Comparison of ENCODE assay signal across 25 cellular contexts in the genomic region with DNA sequence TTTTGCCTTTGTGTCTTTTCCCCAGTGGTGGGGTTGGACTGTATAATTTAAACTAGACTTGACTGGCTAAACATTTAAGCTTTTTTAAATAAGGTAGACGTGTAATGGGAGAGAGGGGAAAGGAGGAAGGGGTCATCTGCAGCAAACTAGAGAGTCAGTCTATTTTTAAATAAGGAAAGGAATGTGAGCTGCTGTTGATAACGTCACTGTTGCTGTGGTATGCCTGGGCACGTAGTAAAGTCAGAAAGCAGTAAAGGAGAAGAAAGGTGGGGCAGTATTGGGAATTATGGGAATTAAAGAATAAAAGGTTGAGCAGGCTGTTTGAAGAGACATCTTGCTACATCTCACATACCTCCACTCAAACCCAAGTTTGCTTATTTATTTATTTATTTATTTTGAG.
"Had no signal": no experiment of that assay in that cellular context is flagged by ENCODE, and none has a peak within 500 bp of the region (broad histone marks: within the 10 kb centered on the region; RNA-seq: fewer than 3 reads in every experiment).

No MANE protein-coding gene starts in this region.

- DNase-seq: activated CD4-positive, alpha-beta T cell treated with anti-CD3 and anti-CD28 coated beads, Interleukin-2, amount 10 ng/mL, durations not matched to agents 7 days and 5 days; activated CD4-positive, CD25-positive, alpha-beta regulatory T cell treated with anti-CD3 and anti-CD28 coated beads, Interleukin-2, amount 50 U/mL, for 72 hours; activated CD8-positive, alpha-beta T cell treated with anti-CD3 and anti-CD28 coated beads, Interleukin-2, amount 10 ng/mL, durations not matched to agents 7 days and 5 days; activated gamma-delta T cell treated with Interleukin-2 at 50 U/mL for 16 hours; adrenal gland; central memory CD4-positive, alpha-beta T cell; dermis blood vessel endothelial cell; effector memory CD4-positive, alpha-beta T cell; glutamatergic neuron; left colon; midbrain; natural killer cell; stimulated activated CD4-positive, alpha-beta T cell treated with anti-CD3 and anti-CD28 coated beads, Interleukin-4, amount 100 ng/mL, for 4 hours; stimulated activated naive CD8-positive, alpha-beta T cell treated with anti-CD3 and anti-CD28 coated beads, Interleukin-15, Interleukin-2, amounts not matched to agents 100 U/mL and 50 U/mL, for 24 hours; T-helper 2 cell; tibial artery had no signal

- H3K27me3 ChIP-seq: adrenal gland, esophagus muscularis mucosa, tibial artery had no signal

- H3K9me3 Mint-ChIP-seq: activated CD4-positive, alpha-beta T cell treated with anti-CD3 and anti-CD28 coated beads, Interleukin-2, amount 10 ng/mL, durations not matched to agents 7 days and 5 days; natural killer cell had no signal

- H3K4me3 ChIP-seq: adrenal gland, esophagus muscularis mucosa, lung, prostate gland, SK-N-MC, tibial artery had no signal

- H3K4me1 Mint-ChIP-seq: activated CD4-positive, alpha-beta T cell treated with anti-CD3 and anti-CD28 coated beads, Interleukin-2, amount 10 ng/mL, durations not matched to agents 7 days and 5 days; natural killer cell had no signal

- ATAC-seq: activated CD8-positive, alpha-beta T cell treated with anti-CD3 and anti-CD28 coated beads, Interleukin-2, amount 10 ng/mL, durations not matched to agents 7 days and 5 days; left colon; natural killer cell; stimulated activated naive CD8-positive, alpha-beta T cell treated with anti-CD3 and anti-CD28 coated beads, Interleukin-15, Interleukin-2, amounts not matched to agents 100 U/mL and 50 U/mL, for 24 hours had no signal

- H3K27ac Mint-ChIP-seq: activated CD4-positive, alpha-beta T cell treated with anti-CD3 and anti-CD28 coated beads, Interleukin-2, amount 10 ng/mL, durations not matched to agents 7 days and 5 days; activated CD8-positive, alpha-beta T cell treated with anti-CD3 and anti-CD28 coated beads, Interleukin-2, amount 10 ng/mL, durations not matched to agents 7 days and 5 days; activated naive CD8-positive, alpha-beta T cell; natural killer cell had no signal

- H3K36me3 ChIP-seq: adrenal gland, esophagus muscularis mucosa, prostate gland, tibial artery had no signal

- H3K27ac ChIP-seq: adrenal gland, esophagus muscularis mucosa, prostate gland, SK-N-MC, tibial artery, VCaP had no signal

- H3K27me3 Mint-ChIP-seq: activated CD4-positive, alpha-beta T cell treated with anti-CD3 and anti-CD28 coated beads, Interleukin-2, amount 10 ng/mL, durations not matched to agents 7 days and 5 days had no signal

- H3K36me3 Mint-ChIP-seq: activated naive CD8-positive, alpha-beta T cell; natural killer cell had no signal

- H3K4me3 Mint-ChIP-seq: activated CD4-positive, alpha-beta T cell treated with anti-CD3 and anti-CD28 coated beads, Interleukin-2, amount 10 ng/mL, durations not matched to agents 7 days and 5 days; activated CD8-positive, alpha-beta T cell treated with anti-CD3 and anti-CD28 coated beads, Interleukin-2, amount 10 ng/mL, durations not matched to agents 7 days and 5 days; activated naive CD8-positive, alpha-beta T cell; natural killer cell had no signal

- FAIRE-seq: endothelial cell of umbilical vein, frontal cortex, islet of Langerhans had no signal

- H3K9me3 ChIP-seq: adrenal gland, esophagus muscularis mucosa, prostate gland, tibial artery had no signal

- H3K4me1 ChIP-seq: adrenal gland, prostate gland had no signal
